Comparison of ENCODE assay signal across 1 cellular context in the genomic region with DNA sequence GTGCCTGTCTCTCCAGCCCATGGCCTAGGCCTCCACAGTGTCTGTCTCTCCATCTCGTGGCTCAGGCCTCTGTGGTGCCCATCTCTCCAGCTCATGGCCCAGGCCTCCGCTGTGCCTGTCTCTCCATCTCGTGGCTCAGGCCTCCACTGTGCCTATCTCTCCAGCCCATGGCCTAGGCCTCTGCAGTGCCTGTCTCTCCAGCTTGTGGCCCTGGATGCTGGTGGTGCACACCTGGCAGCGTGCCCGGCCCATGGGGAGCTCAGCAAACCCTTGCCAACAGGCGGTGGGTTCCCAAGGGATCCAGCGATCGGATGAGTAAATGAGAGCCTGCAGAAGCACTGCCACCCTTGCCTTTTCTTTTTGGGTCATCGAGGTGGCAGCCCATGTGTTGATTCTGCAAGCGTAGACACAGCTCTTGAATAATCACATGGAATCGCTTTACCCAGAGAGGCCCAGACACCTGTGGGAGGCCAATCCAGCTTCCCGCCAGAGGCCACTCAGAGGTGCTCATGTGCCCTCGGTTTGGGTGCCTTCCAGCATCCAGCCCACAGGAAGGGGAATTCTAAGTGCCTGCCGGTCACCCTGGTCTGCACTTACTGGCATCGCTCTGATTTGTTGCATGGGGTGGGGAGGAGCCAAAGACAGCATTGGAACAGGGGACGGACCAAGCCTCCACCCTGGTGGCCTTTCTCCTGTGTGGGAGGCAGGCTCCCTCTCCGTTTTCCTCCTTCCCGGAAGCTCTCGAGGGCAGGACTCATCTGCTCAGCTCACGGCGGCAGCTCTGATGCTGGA.
TF ChIP-seq lines count a peak whose summit lies in the region.

No MANE protein-coding gene starts in this region.

TF ChIP-seq in H1, 55 proteins besides CTCF, POLR2A, EP300 and RAD21 (continued from another document):
- TF ChIP-seq, protein P1, sequence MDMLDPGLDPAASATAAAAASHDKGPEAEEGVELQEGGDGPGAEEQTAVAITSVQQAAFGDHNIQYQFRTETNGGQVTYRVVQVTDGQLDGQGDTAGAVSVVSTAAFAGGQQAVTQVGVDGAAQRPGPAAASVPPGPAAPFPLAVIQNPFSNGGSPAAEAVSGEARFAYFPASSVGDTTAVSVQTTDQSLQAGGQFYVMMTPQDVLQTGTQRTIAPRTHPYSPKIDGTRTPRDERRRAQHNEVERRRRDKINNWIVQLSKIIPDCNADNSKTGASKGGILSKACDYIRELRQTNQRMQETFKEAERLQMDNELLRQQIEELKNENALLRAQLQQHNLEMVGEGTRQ (IDR thresholded peaks at IDR 0.05; ENCODE audit: low read length): no peak
- TF ChIP-seq NRF1 (IDR thresholded peaks at IDR 0.05; ENCODE audit: low read depth, low read length): no peak
- TF ChIP-seq TAF7 (optimal IDR thresholded peaks at IDR 0.05; ENCODE audit: borderline replicate concordance, low read depth, low read length): no peak
- TF ChIP-seq POU5F1 (IDR thresholded peaks at IDR 0.05; ENCODE audit: low read depth, low read length): no peak
- no peak for TF ChIP-seq CTBP2 (IDR thresholded peaks at IDR 0.05; ENCODE audit: borderline replicate concordance, insufficient read depth, insufficient read length, low read length)
- no peak for TF ChIP-seq YY1 (IDR thresholded peaks at IDR 0.05; ENCODE audit: low read depth, low read length)
- no peak for TF ChIP-seq CBX5 (IDR thresholded peaks at IDR 0.05; ENCODE audit: low read depth, low read length)
- no peak for TF ChIP-seq ASH2L (IDR thresholded peaks at IDR 0.05; ENCODE audit: low read length)
- TF ChIP-seq KDM4A (IDR thresholded peaks at IDR 0.05; ENCODE audit: low read depth, low read length, severe bottlenecking): no peak
